Comparison of ENCODE assay signal across 17 cellular contexts in genomic region chr16:15967223-15967546, GRCh38. TPM values are rescaled to one million over a fixed set of nuclear protein-coding genes. Genes with fewer than 3 reads are reported as not detected.
A peak's percentile ranks its signal among the peaks of the same experiment; 100 is the strongest.
DNase-seq lines count a peak whose midpoint lies in the region; ATAC-seq and TF ChIP-seq lines count a peak whose summit lies in the region.
"Had no signal": no experiment of that assay in that cellular context is flagged by ENCODE, and none has a peak within 500 bp of the region (broad histone marks: within the 10 kb centered on the region; RNA-seq: fewer than 3 reads in every experiment).

No MANE protein-coding gene starts in this region.

- DNase-seq in CD4-positive, CD25-positive, alpha-beta regulatory T cell = no peak
- no peak for DNase-seq in RWPE1 (ENCODE audit: low spot score)
- DNase-seq in occipital lobe (lab: John Stamatoyannopoulos, UW) = no peak
- no peak for DNase-seq in SW480 (ENCODE audit: low spot score)
- DNase-seq in islet precursor cell = no peak
- DNase-seq: activated B cell treated with CpG ODN at 0.5 μM for 24 hours; activated naive CD4-positive, alpha-beta T cell treated with anti-CD3 and anti-CD28 coated beads, Interleukin-2, amount 50 U/mL, for 16 hours; DMS79; effector memory CD4-positive, alpha-beta T cell; left ventricle myocardium superior; NCI-H2029 treated with DMSO at 0.1 percent for 48 hours; stimulated activated naive CD4-positive, alpha-beta T cell; upper lobe of right lung had no signal

- no peak for TF ChIP-seq EP300 in gastroesophageal sphincter (IDR thresholded peaks at IDR 0.05)

- H3K27ac ChIP-seq in ACC112 (ENCODE audit: low read depth, low read length) (peak overlapping the region; percentile 57), RWPE1 (peak overlapping the region; percentile 96), gastroesophageal sphincter (peak overlapping the region in 3 of 4 donors; percentile 63 to 77 (median 71))
- no peak overlapping the region for H3K27ac ChIP-seq in CD4-positive, CD25-positive, alpha-beta regulatory T cell (ENCODE audit: insufficient read depth, low read length, poor library complexity, severe bottlenecking)
- H3K27ac ChIP-seq: prostate gland, upper lobe of right lung had no signal

- peaks cover 0 to 17% (median 8%) of the 10 kb centered on the region in 7 donors for H3K9me3 Mint-ChIP-seq in CD4-positive, CD25-positive, alpha-beta regulatory T cell

- H3K4me3 Mint-ChIP-seq in CD4-positive, CD25-positive, alpha-beta regulatory T cell = peak overlapping the region in 2 of 4 donors; percentile 16 to 32
- H3K4me3 Mint-ChIP-seq: activated B cell treated with CpG ODN at 0.5 μM for 24 hours had no signal

- peaks cover 9 to 68% (median 48%) of the 10 kb centered on the region in 4 donors for H3K4me1 Mint-ChIP-seq in CD4-positive, CD25-positive, alpha-beta regulatory T cell

- no peak overlapping the region for H2AFZ ChIP-seq in ACC112 (ENCODE audit: low read length, unreplicated experiment)

- no peak for ATAC-seq in CD4-positive, CD25-positive, alpha-beta regulatory T cell (ENCODE audit: low read depth in 2 of 2)
- ATAC-seq in gastroesophageal sphincter (no peak), HG02970 (IDR thresholded peaks at IDR 0.05; ENCODE audit: low FRiP score, unreplicated experiment) (no peak)

- 13 to 75% methylated on average over 1 of the region's 2 CpGs for WGBS in gastroesophageal sphincter (ENCODE audit: low coverage in 1 of 2), 2 donors

- CTCF ChIA-PET in RWPE1 (lab: Yijun Ruan, JAX) = interaction anchor here (0.6 kb wide), 2 partner anchors 30 to 46 kb away, joined by 3 to 5 read pairs; no protein-coding TSS in a partner anchor

- H3K27ac Mint-ChIP-seq in CD4-positive, CD25-positive, alpha-beta regulatory T cell = peak overlapping the region; percentile 62 to 88 (median 87)
- H3K27ac Mint-ChIP-seq: activated B cell treated with CpG ODN at 0.5 μM for 24 hours had no signal

- H3K36me3 ChIP-seq in ACC112 (ENCODE audit: insufficient read depth, low read length) (peaks cover 29% of the 10 kb centered on the region), gastroesophageal sphincter (peaks cover 0 to 11% of the 10 kb centered on the region in 2 donors)
- H3K36me3 ChIP-seq in CD4-positive, CD25-positive, alpha-beta regulatory T cell (ENCODE audit: control insufficient read depth, insufficient read depth, low read length) = peaks cover 21% of the 10 kb centered on the region
- H3K36me3 ChIP-seq: prostate gland, upper lobe of right lung had no signal

- TF ChIP-seq CTCF in RWPE1 (conservative IDR thresholded peaks at IDR 0.05; ENCODE audit: low read depth) (no peak), gastroesophageal sphincter (IDR thresholded peaks at IDR 0.05) (no peak)

- POLR2A ChIA-PET in RWPE1 (lab: Yijun Ruan, JAX; ENCODE audit: low non-redundant PET) = no interaction called here

- peaks cover 35% of the 10 kb centered on the region for H3K4me1 ChIP-seq in ACC112 (ENCODE audit: control insufficient read depth, insufficient read depth, low read length, unreplicated experiment)
- H3K4me1 ChIP-seq in CD4-positive, CD25-positive, alpha-beta regulatory T cell (ENCODE audit: control insufficient read depth, insufficient read depth, low read length, poor library complexity, severe bottlenecking) = peaks cover 16% of the 10 kb centered on the region
- peaks cover 0 to 97% (median 33%) of the 10 kb centered on the region in 3 donors for H3K4me1 ChIP-seq in gastroesophageal sphincter

- no peak overlapping the region for H3K4me3 ChIP-seq in ACC112 (ENCODE audit: low read depth, low read length)
- no peak overlapping the region for H3K4me3 ChIP-seq in CD4-positive, CD25-positive, alpha-beta regulatory T cell (ENCODE audit: low read depth, low read length)
- no peak overlapping the region for H3K4me3 ChIP-seq in gastroesophageal sphincter
- H3K4me3 ChIP-seq: prostate gland, upper lobe of right lung had no signal

- H3K36me3 Mint-ChIP-seq in CD4-positive, CD25-positive, alpha-beta regulatory T cell = peaks cover 38% of the 10 kb centered on the region

- H3K27me3 ChIP-seq in ACC112 (ENCODE audit: insufficient read depth, low read length) = no peaks in the 10 kb centered on the region
- H3K27me3 ChIP-seq in CD4-positive, CD25-positive, alpha-beta regulatory T cell (ENCODE audit: control insufficient read depth, insufficient read depth, low read length) = no peaks in the 10 kb centered on the region
- no peaks in the 10 kb centered on the region for H3K27me3 ChIP-seq in gastroesophageal sphincter
- H3K27me3 ChIP-seq: upper lobe of right lung had no signal

- peaks cover 92% of the 10 kb centered on the region for H3K79me2 ChIP-seq in ACC112 (ENCODE audit: control insufficient read depth, insufficient read depth, low read length, unreplicated experiment)

- no peak for TF ChIP-seq POLR2A in gastroesophageal sphincter (IDR thresholded peaks at IDR 0.05)

- peaks cover 3 to 11% of the 10 kb centered on the region in 2 experiments for H3K9me3 ChIP-seq in CD4-positive, CD25-positive, alpha-beta regulatory T cell (ENCODE audit: control insufficient read depth in 2 of 2, low read length in 2 of 2)
- H3K9me3 ChIP-seq in gastroesophageal sphincter = peaks cover 0 to under 1% (median 0%) of the 10 kb centered on the region in 3 donors
- H3K9me3 ChIP-seq: prostate gland, upper lobe of right lung had no signal

- no peaks in the 10 kb centered on the region for H3K27me3 Mint-ChIP-seq in CD4-positive, CD25-positive, alpha-beta regulatory T cell
- H3K27me3 Mint-ChIP-seq: activated B cell treated with CpG ODN at 0.5 μM for 24 hours had no signal

RNA-seq across cellular contexts. Expression of gene ABCC1, which starts 17.8 kb away (rescaled TPM):
- 103 TPM for total RNA-seq in CD4-positive, CD25-positive, alpha-beta regulatory T cell
- 1 to 10 TPM; 6.9 to 8.9 (median 8.3) TPM for polyA plus RNA-seq in CD4-positive, CD25-positive, alpha-beta regulatory T cell
- 100 to 1,000 TPM in 1 of 4 donors, 10 to 100 TPM in 3; 50.8 to 122 (median 63.1) TPM for total RNA-seq in gastroesophageal sphincter
- total RNA-seq in occipital lobe = 10.5 TPM
